ENCODE assay signal across 1 cellular context in the genomic region with DNA sequence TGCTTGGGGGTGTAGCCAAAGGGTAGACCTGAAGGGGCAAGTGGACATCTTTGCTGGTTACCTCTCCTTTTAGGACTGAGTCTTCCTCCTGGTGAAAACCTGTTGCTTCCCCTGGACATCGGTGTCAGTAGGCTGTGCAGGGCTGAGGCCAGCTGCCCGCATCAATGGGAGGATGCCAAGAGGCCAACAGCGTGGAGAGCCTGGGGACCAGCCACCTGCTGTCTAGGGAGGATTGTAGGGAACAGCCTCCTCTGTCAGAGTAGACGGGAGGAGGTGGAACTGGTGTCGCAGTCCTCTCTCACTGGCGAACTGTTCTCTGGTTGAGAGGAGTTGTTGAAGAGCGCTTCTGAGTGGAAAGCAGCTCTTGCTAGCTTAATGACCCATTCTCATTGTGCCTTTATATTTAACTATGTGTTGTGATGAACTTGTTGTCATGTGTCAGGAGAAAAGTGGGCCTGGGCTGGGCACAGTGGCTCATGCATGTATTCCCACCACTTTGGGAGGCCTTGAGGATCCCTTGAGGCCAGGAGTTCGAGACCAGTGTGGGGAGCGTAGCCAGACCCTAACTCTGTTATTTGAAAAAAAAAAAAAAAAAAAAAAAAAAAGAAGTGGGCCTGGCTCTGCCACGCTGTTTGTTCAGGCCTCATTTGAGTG.
TF ChIP-seq lines count a peak whose summit lies in the region.

No MANE protein-coding gene starts in this region.

TF ChIP-seq in GM12878, 131 proteins besides CTCF, POLR2A, EP300 and RAD21:
- TF ChIP-seq EZH2 (IDR thresholded peaks at IDR 0.05; ENCODE audit: borderline replicate concordance, control insufficient read depth, low read depth, low read length) (no peak), CHD4 (IDR thresholded peaks at IDR 0.05) (no peak), NFYA (IDR thresholded peaks at IDR 0.05; ENCODE audit: borderline replicate concordance, low read depth, low read length) (no peak), KAT2A (conservative IDR thresholded peaks at IDR 0.05; ENCODE audit: control insufficient read depth, low read depth, low read length) (no peak), PML (IDR thresholded peaks at IDR 0.05; ENCODE audit: low read length) (no peak), EGR1 (IDR thresholded peaks at IDR 0.05; ENCODE audit: borderline replicate concordance in 1 of 2, low read depth in 2 of 2, low read length in 2 of 2) (no peak), ASH2L (IDR thresholded peaks at IDR 0.05; ENCODE audit: borderline replicate concordance, low read depth) (no peak), SPI1 (IDR thresholded peaks at IDR 0.05; ENCODE audit: borderline replicate concordance, insufficient read depth, low read depth, low read length) (no peak), SRF (IDR thresholded peaks at IDR 0.05; ENCODE audit: low read depth in 2 of 2, low read length in 2 of 2) (no peak), ZNF217 (IDR thresholded peaks at IDR 0.05) (no peak), GATAD2B (conservative IDR thresholded peaks at IDR 0.05; ENCODE audit: low read depth) (no peak)
- TF ChIP-seq, protein P1, sequence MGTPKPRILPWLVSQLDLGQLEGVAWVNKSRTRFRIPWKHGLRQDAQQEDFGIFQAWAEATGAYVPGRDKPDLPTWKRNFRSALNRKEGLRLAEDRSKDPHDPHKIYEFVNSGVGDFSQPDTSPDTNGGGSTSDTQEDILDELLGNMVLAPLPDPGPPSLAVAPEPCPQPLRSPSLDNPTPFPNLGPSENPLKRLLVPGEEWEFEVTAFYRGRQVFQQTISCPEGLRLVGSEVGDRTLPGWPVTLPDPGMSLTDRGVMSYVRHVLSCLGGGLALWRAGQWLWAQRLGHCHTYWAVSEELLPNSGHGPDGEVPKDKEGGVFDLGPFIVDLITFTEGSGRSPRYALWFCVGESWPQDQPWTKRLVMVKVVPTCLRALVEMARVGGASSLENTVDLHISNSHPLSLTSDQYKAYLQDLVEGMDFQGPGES (IDR thresholded peaks at IDR 0.05) = no peak
- TF ChIP-seq, protein P2, sequence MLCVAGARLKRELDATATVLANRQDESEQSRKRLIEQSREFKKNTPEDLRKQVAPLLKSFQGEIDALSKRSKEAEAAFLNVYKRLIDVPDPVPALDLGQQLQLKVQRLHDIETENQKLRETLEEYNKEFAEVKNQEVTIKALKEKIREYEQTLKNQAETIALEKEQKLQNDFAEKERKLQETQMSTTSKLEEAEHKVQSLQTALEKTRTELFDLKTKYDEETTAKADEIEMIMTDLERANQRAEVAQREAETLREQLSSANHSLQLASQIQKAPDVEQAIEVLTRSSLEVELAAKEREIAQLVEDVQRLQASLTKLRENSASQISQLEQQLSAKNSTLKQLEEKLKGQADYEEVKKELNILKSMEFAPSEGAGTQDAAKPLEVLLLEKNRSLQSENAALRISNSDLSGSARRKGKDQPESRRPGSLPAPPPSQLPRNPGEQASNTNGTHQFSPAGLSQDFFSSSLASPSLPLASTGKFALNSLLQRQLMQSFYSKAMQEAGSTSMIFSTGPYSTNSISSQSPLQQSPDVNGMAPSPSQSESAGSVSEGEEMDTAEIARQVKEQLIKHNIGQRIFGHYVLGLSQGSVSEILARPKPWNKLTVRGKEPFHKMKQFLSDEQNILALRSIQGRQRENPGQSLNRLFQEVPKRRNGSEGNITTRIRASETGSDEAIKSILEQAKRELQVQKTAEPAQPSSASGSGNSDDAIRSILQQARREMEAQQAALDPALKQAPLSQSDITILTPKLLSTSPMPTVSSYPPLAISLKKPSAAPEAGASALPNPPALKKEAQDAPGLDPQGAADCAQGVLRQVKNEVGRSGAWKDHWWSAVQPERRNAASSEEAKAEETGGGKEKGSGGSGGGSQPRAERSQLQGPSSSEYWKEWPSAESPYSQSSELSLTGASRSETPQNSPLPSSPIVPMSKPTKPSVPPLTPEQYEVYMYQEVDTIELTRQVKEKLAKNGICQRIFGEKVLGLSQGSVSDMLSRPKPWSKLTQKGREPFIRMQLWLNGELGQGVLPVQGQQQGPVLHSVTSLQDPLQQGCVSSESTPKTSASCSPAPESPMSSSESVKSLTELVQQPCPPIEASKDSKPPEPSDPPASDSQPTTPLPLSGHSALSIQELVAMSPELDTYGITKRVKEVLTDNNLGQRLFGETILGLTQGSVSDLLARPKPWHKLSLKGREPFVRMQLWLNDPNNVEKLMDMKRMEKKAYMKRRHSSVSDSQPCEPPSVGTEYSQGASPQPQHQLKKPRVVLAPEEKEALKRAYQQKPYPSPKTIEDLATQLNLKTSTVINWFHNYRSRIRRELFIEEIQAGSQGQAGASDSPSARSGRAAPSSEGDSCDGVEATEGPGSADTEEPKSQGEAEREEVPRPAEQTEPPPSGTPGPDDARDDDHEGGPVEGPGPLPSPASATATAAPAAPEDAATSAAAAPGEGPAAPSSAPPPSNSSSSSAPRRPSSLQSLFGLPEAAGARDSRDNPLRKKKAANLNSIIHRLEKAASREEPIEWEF (IDR thresholded peaks at IDR 0.05; ENCODE audit: insufficient replicate concordance, low read depth, low read length) = no peak
- TF ChIP-seq, protein P3, sequence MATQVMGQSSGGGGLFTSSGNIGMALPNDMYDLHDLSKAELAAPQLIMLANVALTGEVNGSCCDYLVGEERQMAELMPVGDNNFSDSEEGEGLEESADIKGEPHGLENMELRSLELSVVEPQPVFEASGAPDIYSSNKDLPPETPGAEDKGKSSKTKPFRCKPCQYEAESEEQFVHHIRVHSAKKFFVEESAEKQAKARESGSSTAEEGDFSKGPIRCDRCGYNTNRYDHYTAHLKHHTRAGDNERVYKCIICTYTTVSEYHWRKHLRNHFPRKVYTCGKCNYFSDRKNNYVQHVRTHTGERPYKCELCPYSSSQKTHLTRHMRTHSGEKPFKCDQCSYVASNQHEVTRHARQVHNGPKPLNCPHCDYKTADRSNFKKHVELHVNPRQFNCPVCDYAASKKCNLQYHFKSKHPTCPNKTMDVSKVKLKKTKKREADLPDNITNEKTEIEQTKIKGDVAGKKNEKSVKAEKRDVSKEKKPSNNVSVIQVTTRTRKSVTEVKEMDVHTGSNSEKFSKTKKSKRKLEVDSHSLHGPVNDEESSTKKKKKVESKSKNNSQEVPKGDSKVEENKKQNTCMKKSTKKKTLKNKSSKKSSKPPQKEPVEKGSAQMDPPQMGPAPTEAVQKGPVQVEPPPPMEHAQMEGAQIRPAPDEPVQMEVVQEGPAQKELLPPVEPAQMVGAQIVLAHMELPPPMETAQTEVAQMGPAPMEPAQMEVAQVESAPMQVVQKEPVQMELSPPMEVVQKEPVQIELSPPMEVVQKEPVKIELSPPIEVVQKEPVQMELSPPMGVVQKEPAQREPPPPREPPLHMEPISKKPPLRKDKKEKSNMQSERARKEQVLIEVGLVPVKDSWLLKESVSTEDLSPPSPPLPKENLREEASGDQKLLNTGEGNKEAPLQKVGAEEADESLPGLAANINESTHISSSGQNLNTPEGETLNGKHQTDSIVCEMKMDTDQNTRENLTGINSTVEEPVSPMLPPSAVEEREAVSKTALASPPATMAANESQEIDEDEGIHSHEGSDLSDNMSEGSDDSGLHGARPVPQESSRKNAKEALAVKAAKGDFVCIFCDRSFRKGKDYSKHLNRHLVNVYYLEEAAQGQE (IDR thresholded peaks at IDR 0.05; ENCODE audit: low read depth, low read length) = no peak
- TF ChIP-seq, protein P4, sequence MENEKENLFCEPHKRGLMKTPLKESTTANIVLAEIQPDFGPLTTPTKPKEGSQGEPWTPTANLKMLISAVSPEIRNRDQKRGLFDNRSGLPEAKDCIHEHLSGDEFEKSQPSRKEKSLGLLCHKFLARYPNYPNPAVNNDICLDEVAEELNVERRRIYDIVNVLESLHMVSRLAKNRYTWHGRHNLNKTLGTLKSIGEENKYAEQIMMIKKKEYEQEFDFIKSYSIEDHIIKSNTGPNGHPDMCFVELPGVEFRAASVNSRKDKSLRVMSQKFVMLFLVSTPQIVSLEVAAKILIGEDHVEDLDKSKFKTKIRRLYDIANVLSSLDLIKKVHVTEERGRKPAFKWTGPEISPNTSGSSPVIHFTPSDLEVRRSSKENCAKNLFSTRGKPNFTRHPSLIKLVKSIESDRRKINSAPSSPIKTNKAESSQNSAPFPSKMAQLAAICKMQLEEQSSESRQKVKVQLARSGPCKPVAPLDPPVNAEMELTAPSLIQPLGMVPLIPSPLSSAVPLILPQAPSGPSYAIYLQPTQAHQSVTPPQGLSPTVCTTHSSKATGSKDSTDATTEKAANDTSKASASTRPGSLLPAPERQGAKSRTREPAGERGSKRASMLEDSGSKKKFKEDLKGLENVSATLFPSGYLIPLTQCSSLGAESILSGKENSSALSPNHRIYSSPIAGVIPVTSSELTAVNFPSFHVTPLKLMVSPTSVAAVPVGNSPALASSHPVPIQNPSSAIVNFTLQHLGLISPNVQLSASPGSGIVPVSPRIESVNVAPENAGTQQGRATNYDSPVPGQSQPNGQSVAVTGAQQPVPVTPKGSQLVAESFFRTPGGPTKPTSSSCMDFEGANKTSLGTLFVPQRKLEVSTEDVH (IDR thresholded peaks at IDR 0.05; ENCODE audit: low read depth, partially characterized antibody) = no peak
